In genomic region chr5:67115804-67116203, GRCh38 we compare ENCODE assay signal across 34 cellular contexts.
"Had no signal": no experiment of that assay in that cellular context is flagged by ENCODE, and none has a peak within 500 bp of the region (broad histone marks: within the 10 kb centered on the region; RNA-seq: fewer than 3 reads in every experiment).

No MANE protein-coding gene starts in this region.

- H3K27me3 Mint-ChIP-seq: activated CD4-positive, alpha-beta memory T cell treated with anti-CD3 and anti-CD28 coated beads for 36 hours; activated CD4-positive, alpha-beta T cell treated with anti-CD3 and anti-CD28 coated beads for 36 hours; activated CD4-positive, alpha-beta T cell treated with anti-CD3 and anti-CD28 coated beads, Interleukin-2, amount 10 ng/mL, durations not matched to agents 24 days and 14 days; activated CD8-positive, alpha-beta memory T cell treated with anti-CD3 and anti-CD28 coated beads, Interleukin-2, amount 10 ng/mL, durations not matched to agents 7 days and 5 days; activated naive CD4-positive, alpha-beta T cell treated with anti-CD3 and anti-CD28 coated beads, Interleukin-2, amount 50 U/mL, for 24 hours; activated naive CD8-positive, alpha-beta T cell treated with anti-CD3 and anti-CD28 coated beads for 36 hours; activated naive CD8-positive, alpha-beta T cell treated with anti-CD3 and anti-CD28 coated beads, Interleukin-2, amount 50 U/mL, for 24 hours; effector memory CD8-positive, alpha-beta T cell; T-cell had no signal

- DNase-seq: activated CD4-positive, alpha-beta memory T cell treated with anti-CD3 and anti-CD28 coated beads for 36 hours; activated CD4-positive, alpha-beta T cell treated with anti-CD3 and anti-CD28 coated beads for 36 hours; activated CD4-positive, alpha-beta T cell treated with anti-CD3 and anti-CD28 coated beads, Interleukin-2, amount 10 ng/mL, durations not matched to agents 24 days and 14 days; activated CD4-positive, CD25-positive, alpha-beta regulatory T cell; activated CD4-positive, CD25-positive, alpha-beta regulatory T cell treated with anti-CD3 and anti-CD28 coated beads, Interleukin-2, amount 50 U/mL, for 72 hours; activated CD8-positive, alpha-beta memory T cell treated with anti-CD3 and anti-CD28 coated beads, Interleukin-2, amount 10 ng/mL, durations not matched to agents 7 days and 5 days; activated CD8-positive, alpha-beta memory T cell treated with anti-CD3 and anti-CD28 coated beads, Interleukin-2, amount 50 U/mL, for 4 hours; activated CD8-positive, alpha-beta T cell treated with anti-CD3 and anti-CD28 coated beads, Interleukin-2, amount 10 ng/mL, durations not matched to agents 7 days and 5 days; activated effector memory CD4-positive, alpha-beta T cell treated with anti-CD3 and anti-CD28 coated beads, Interleukin-2, amount 50 U/mL, for 16 hours; activated naive CD4-positive, alpha-beta T cell treated with anti-CD3 and anti-CD28 coated beads for 36 hours; activated naive CD8-positive, alpha-beta T cell treated with anti-CD3 and anti-CD28 coated beads for 36 hours; activated naive CD8-positive, alpha-beta T cell treated with anti-CD3 and anti-CD28 coated beads, Interleukin-2, amount 50 U/mL, for 24 hours; activated T-cell treated with anti-CD3 and anti-CD28 coated beads, Interleukin-2, amount 50 U/mL, for 1 hour; activated T-cell treated with anti-CD3 and anti-CD28 coated beads, Interleukin-2, amount 50 U/mL, for 48 hours; adrenal gland; amygdala; aorta; body of pancreas; caudate nucleus; cortex of kidney; dermis blood vessel endothelial cell; effector CD4-positive, alpha-beta T cell; effector memory CD8-positive, alpha-beta T cell; esophagus squamous epithelium; foreskin melanocyte; T-cell; T1000 had no signal

- H3K9me3 ChIP-seq: adrenal gland, body of pancreas, esophagus squamous epithelium, gastroesophageal sphincter had no signal

- H3K9me3 Mint-ChIP-seq: activated CD4-positive, alpha-beta memory T cell treated with anti-CD3 and anti-CD28 coated beads for 36 hours; activated CD4-positive, alpha-beta T cell treated with anti-CD3 and anti-CD28 coated beads, Interleukin-2, amount 10 ng/mL, durations not matched to agents 24 days and 14 days; activated naive CD4-positive, alpha-beta T cell treated with anti-CD3 and anti-CD28 coated beads for 36 hours; activated naive CD4-positive, alpha-beta T cell treated with anti-CD3 and anti-CD28 coated beads, Interleukin-2, amount 50 U/mL, for 24 hours; activated naive CD8-positive, alpha-beta T cell treated with anti-CD3 and anti-CD28 coated beads for 36 hours; activated naive CD8-positive, alpha-beta T cell treated with anti-CD3 and anti-CD28 coated beads, Interleukin-2, amount 50 U/mL, for 24 hours; activated T-helper 1 cell treated with anti-CD3 and anti-CD28 coated beads, Interleukin-12 subunit alpha, Interleukin-12 subunit beta, Interleukin-2, Interleukin-4 antibody, amounts not matched to agents 30 ng/mL and 10 ng/mL and 1 ng/mL, durations not matched to agents 14 hours and 24 hours and 36 hours; activated T-helper 2 cell treated with anti-CD3 and anti-CD28 coated beads, Interferon-gamma antibody, Interleukin-2, Interleukin-4, amounts not matched to agents 10 μg/mL and 5 μg/mL and 100 μg/mL, durations not matched to agents 14 hours and 24 hours and 36 hours; effector memory CD8-positive, alpha-beta T cell; T-cell; T-helper 1 cell treated with Interleukin-12 subunit alpha and Interleukin-12 subunit beta and Interleukin-4 antibody, amounts not matched to agents 30 μg/mL and 1 μg/mL, for 36 hours; T-helper 2 cell treated with Interferon-gamma antibody and Interleukin-4, amounts not matched to agents 5 μg/mL and 100 μg/mL, for 36 hours had no signal

- H3K4me1 Mint-ChIP-seq: activated CD4-positive, alpha-beta T cell treated with anti-CD3 and anti-CD28 coated beads for 36 hours; activated CD8-positive, alpha-beta memory T cell treated with anti-CD3 and anti-CD28 coated beads, Interleukin-2, amount 10 ng/mL, durations not matched to agents 7 days and 5 days; activated naive CD4-positive, alpha-beta T cell treated with anti-CD3 and anti-CD28 coated beads, Interleukin-2, amount 50 U/mL, for 24 hours; activated naive CD8-positive, alpha-beta T cell treated with anti-CD3 and anti-CD28 coated beads, Interleukin-2, amount 50 U/mL, for 24 hours; T-cell had no signal

- ATAC-seq: activated CD4-positive, alpha-beta T cell treated with anti-CD3 and anti-CD28 coated beads for 36 hours; activated CD8-positive, alpha-beta memory T cell treated with anti-CD3 and anti-CD28 coated beads, Interleukin-2, amount 10 ng/mL, durations not matched to agents 7 days and 5 days; activated CD8-positive, alpha-beta T cell treated with anti-CD3 and anti-CD28 coated beads, Interleukin-2, amount 10 ng/mL, durations not matched to agents 7 days and 5 days; activated naive CD8-positive, alpha-beta T cell treated with anti-CD3 and anti-CD28 coated beads, Interleukin-2, amount 50 U/mL, for 24 hours; body of pancreas; effector memory CD8-positive, alpha-beta T cell; gastroesophageal sphincter; T-cell had no signal

- H3K27ac ChIP-seq: adrenal gland, body of pancreas, epithelial cell of prostate, esophagus squamous epithelium, gastroesophageal sphincter had no signal

- H3K4me1 ChIP-seq: body of pancreas, esophagus squamous epithelium, gastroesophageal sphincter had no signal

- H3K27me3 ChIP-seq: adrenal gland, body of pancreas, esophagus squamous epithelium, gastroesophageal sphincter had no signal

- H3K36me3 ChIP-seq: adrenal gland had no signal

- H3K36me3 Mint-ChIP-seq: activated naive CD8-positive, alpha-beta T cell treated with anti-CD3 and anti-CD28 coated beads for 36 hours had no signal

- H3K27ac Mint-ChIP-seq: activated CD4-positive, alpha-beta memory T cell treated with anti-CD3 and anti-CD28 coated beads for 36 hours; activated CD4-positive, alpha-beta T cell treated with anti-CD3 and anti-CD28 coated beads for 36 hours; activated CD4-positive, alpha-beta T cell treated with anti-CD3 and anti-CD28 coated beads, Interleukin-2, amount 10 ng/mL, durations not matched to agents 24 days and 14 days; activated CD8-positive, alpha-beta memory T cell treated with anti-CD3 and anti-CD28 coated beads, Interleukin-2, amount 10 ng/mL, durations not matched to agents 7 days and 5 days; activated CD8-positive, alpha-beta T cell treated with anti-CD3 and anti-CD28 coated beads, Interleukin-2, amount 10 ng/mL, durations not matched to agents 7 days and 5 days; activated naive CD4-positive, alpha-beta T cell treated with anti-CD3 and anti-CD28 coated beads for 36 hours; activated naive CD4-positive, alpha-beta T cell treated with anti-CD3 and anti-CD28 coated beads, Interleukin-2, amount 50 U/mL, for 24 hours; activated naive CD8-positive, alpha-beta T cell treated with anti-CD3 and anti-CD28 coated beads for 36 hours; activated naive CD8-positive, alpha-beta T cell treated with anti-CD3 and anti-CD28 coated beads, Interleukin-2, amount 50 U/mL, for 24 hours; activated T-helper 1 cell treated with anti-CD3 and anti-CD28 coated beads, Interleukin-12 subunit alpha, Interleukin-12 subunit beta, Interleukin-2, Interleukin-4 antibody, amounts not matched to agents 30 ng/mL and 10 ng/mL and 1 ng/mL, durations not matched to agents 14 hours and 24 hours and 36 hours; activated T-helper 2 cell treated with anti-CD3 and anti-CD28 coated beads, Interferon-gamma antibody, Interleukin-2, Interleukin-4, amounts not matched to agents 10 μg/mL and 5 μg/mL and 100 μg/mL, durations not matched to agents 14 hours and 24 hours and 36 hours; effector memory CD8-positive, alpha-beta T cell; T-cell; T-helper 1 cell treated with Interleukin-12 subunit alpha and Interleukin-12 subunit beta and Interleukin-4 antibody, amounts not matched to agents 30 μg/mL and 1 μg/mL, for 36 hours; T-helper 2 cell treated with Interferon-gamma antibody and Interleukin-4, amounts not matched to agents 5 μg/mL and 100 μg/mL, for 36 hours had no signal

- H3K4me3 ChIP-seq: adrenal gland, body of pancreas, esophagus squamous epithelium, gastroesophageal sphincter had no signal

- H3K4me3 Mint-ChIP-seq: activated CD4-positive, alpha-beta memory T cell treated with anti-CD3 and anti-CD28 coated beads for 36 hours; activated CD4-positive, alpha-beta T cell treated with anti-CD3 and anti-CD28 coated beads for 36 hours; activated CD4-positive, alpha-beta T cell treated with anti-CD3 and anti-CD28 coated beads, Interleukin-2, amount 10 ng/mL, durations not matched to agents 24 days and 14 days; activated CD8-positive, alpha-beta memory T cell treated with anti-CD3 and anti-CD28 coated beads, Interleukin-2, amount 10 ng/mL, durations not matched to agents 7 days and 5 days; activated CD8-positive, alpha-beta T cell treated with anti-CD3 and anti-CD28 coated beads, Interleukin-2, amount 10 ng/mL, durations not matched to agents 7 days and 5 days; activated naive CD4-positive, alpha-beta T cell treated with anti-CD3 and anti-CD28 coated beads for 36 hours; activated naive CD4-positive, alpha-beta T cell treated with anti-CD3 and anti-CD28 coated beads, Interleukin-2, amount 50 U/mL, for 24 hours; activated naive CD8-positive, alpha-beta T cell treated with anti-CD3 and anti-CD28 coated beads for 36 hours; activated naive CD8-positive, alpha-beta T cell treated with anti-CD3 and anti-CD28 coated beads, Interleukin-2, amount 50 U/mL, for 24 hours; activated T-helper 1 cell treated with anti-CD3 and anti-CD28 coated beads, Interleukin-12 subunit alpha, Interleukin-12 subunit beta, Interleukin-2, Interleukin-4 antibody, amounts not matched to agents 30 ng/mL and 10 ng/mL and 1 ng/mL, durations not matched to agents 14 hours and 24 hours and 36 hours; effector memory CD8-positive, alpha-beta T cell; T-cell; T-helper 1 cell treated with Interleukin-12 subunit alpha and Interleukin-12 subunit beta and Interleukin-4 antibody, amounts not matched to agents 30 μg/mL and 1 μg/mL, for 36 hours; T-helper 2 cell treated with Interferon-gamma antibody and Interleukin-4, amounts not matched to agents 5 μg/mL and 100 μg/mL, for 36 hours had no signal
